9 cellular contexts compared by ENCODE assay signal in the genomic region with DNA sequence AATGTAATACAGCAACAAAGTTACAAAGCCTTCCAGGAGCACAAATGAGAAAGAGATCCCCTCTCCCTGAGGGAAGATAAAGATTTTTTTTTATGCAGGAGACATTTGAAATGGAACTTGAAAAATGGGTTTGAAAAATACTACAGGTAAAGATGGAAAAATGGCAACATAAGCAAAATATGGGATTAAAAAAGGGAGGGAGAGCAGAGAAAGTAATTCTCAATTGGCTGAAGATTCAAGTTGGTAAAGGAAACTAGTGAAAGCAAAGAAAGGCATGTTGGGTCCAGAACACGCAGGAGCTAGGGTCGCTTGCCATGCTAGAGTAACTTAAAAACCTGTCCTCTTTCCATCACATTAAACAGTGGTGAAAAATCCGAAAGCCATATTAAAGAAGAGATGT. TPM values are rescaled to one million over a fixed set of nuclear protein-coding genes. Genes with fewer than 3 reads are reported as not detected.
DNase-seq lines count a peak whose midpoint lies in the region; ATAC-seq, FAIRE-seq and TF ChIP-seq lines count a peak whose summit lies in the region.
"Had no signal": no experiment of that assay in that cellular context is flagged by ENCODE, and none has a peak within 500 bp of the region (broad histone marks: within the 10 kb centered on the region; RNA-seq: fewer than 3 reads in every experiment).

No MANE protein-coding gene starts in this region.

- CTCF ChIA-PET in activated CD8-positive, alpha-beta memory T cell treated with anti-CD3 and anti-CD28 coated beads, Interleukin-2, amount 10 ng/mL, durations not matched to agents 7 days and 5 days (lab: Charles Lee): interaction anchor here (0.7 to 1.9 kb wide), 4 partner anchors 35 to 482 kb away, joined by 3 to 6 read pairs (median 3); no protein-coding TSS in a partner anchor
- CTCF ChIA-PET in PC-3 (lab: Charles Lee): no interaction called here

- no peak for ATAC-seq in activated CD8-positive, alpha-beta memory T cell treated with anti-CD3 and anti-CD28 coated beads, Interleukin-2, amount 10 ng/mL, durations not matched to agents 7 days and 5 days
- no peak for ATAC-seq in PC-3
- ATAC-seq in GM18867 (IDR thresholded peaks at IDR 0.05; ENCODE audit: unreplicated experiment): no peak

- H3K27ac ChIP-seq in PC-3 (ENCODE audit: low read length) (no peak overlapping the region), esophagus squamous epithelium (no peak overlapping the region)

- TF ChIP-seq CTCF in PC-3 (conservative IDR thresholded peaks at IDR 0.05; ENCODE audit: low read depth, low read length): no peak
- no peak for TF ChIP-seq CTCF in epithelial cell of esophagus (IDR thresholded peaks at IDR 0.05; ENCODE audit: insufficient read depth, low read depth, low read length, missing control alignments)
- no peak for TF ChIP-seq CTCF in D721Med (IDR thresholded peaks at IDR 0.05; ENCODE audit: insufficient read depth, missing control alignments)
- TF ChIP-seq CTCF in esophagus squamous epithelium (IDR thresholded peaks at IDR 0.05): no peak

- no peaks in the 10 kb centered on the region for H3K9me3 Mint-ChIP-seq in activated CD8-positive, alpha-beta memory T cell treated with anti-CD3 and anti-CD28 coated beads, Interleukin-2, amount 10 ng/mL, durations not matched to agents 7 days and 5 days (ENCODE audit: low read depth)

- peak overlapping the region; percentile 100 for H3K4me3 Mint-ChIP-seq in activated CD8-positive, alpha-beta memory T cell treated with anti-CD3 and anti-CD28 coated beads, Interleukin-2, amount 10 ng/mL, durations not matched to agents 7 days and 5 days

- H3K36me3 Mint-ChIP-seq in activated CD8-positive, alpha-beta memory T cell treated with anti-CD3 and anti-CD28 coated beads, Interleukin-2, amount 10 ng/mL, durations not matched to agents 7 days and 5 days: peaks cover 17% of the 10 kb centered on the region

- no peaks in the 10 kb centered on the region for H3K27me3 Mint-ChIP-seq in activated CD8-positive, alpha-beta memory T cell treated with anti-CD3 and anti-CD28 coated beads, Interleukin-2, amount 10 ng/mL, durations not matched to agents 7 days and 5 days

- no peak overlapping the region for H3K27ac Mint-ChIP-seq in activated CD8-positive, alpha-beta memory T cell treated with anti-CD3 and anti-CD28 coated beads, Interleukin-2, amount 10 ng/mL, durations not matched to agents 7 days and 5 days

- no peak for DNase-seq in activated CD8-positive, alpha-beta memory T cell treated with anti-CD3 and anti-CD28 coated beads, Interleukin-2, amount 10 ng/mL, durations not matched to agents 7 days and 5 days
- DNase-seq in activated CD8-positive, alpha-beta memory T cell treated with anti-CD3 and anti-CD28 coated beads for 24 hours: no peak
- no peak for DNase-seq in PC-3
- no peak for DNase-seq in epithelial cell of esophagus (ENCODE audit: low read depth)
- DNase-seq in D721Med (ENCODE audit: insufficient read length, low spot score): no peak
- no peak for DNase-seq in esophagus squamous epithelium (lab: John Stamatoyannopoulos, UW)
- DNase-seq: activated CD4-positive, alpha-beta T cell treated with anti-CD3 and anti-CD28 coated beads, Interleukin-2, amount 50 U/mL, for 48 hours had no signal

- no peaks in the 10 kb centered on the region for H3K27me3 ChIP-seq in PC-3 (ENCODE audit: low read length)
- peaks cover 12% of the 10 kb centered on the region for H3K27me3 ChIP-seq in skeletal muscle satellite cell (ENCODE audit: control insufficient read depth, insufficient read depth, low read length)
- H3K27me3 ChIP-seq in esophagus squamous epithelium: no peaks in the 10 kb centered on the region

- H3K9me3 ChIP-seq in PC-3 (ENCODE audit: low read length) (no peaks in the 10 kb centered on the region), skeletal muscle satellite cell (replicated peaks; ENCODE audit: low read length) (no peaks in the 10 kb centered on the region), esophagus squamous epithelium (no peaks in the 10 kb centered on the region)

- peaks cover 34% of the 10 kb centered on the region for H3K4me1 Mint-ChIP-seq in activated CD8-positive, alpha-beta memory T cell treated with anti-CD3 and anti-CD28 coated beads, Interleukin-2, amount 10 ng/mL, durations not matched to agents 7 days and 5 days

- H3F3A ChIP-seq in PC-3 (ENCODE audit: low read length, unreplicated experiment): no peaks in the 10 kb centered on the region

- no peak overlapping the region for H2AFZ ChIP-seq in PC-3 (ENCODE audit: low read length)

- H3K36me3 ChIP-seq in PC-3 (ENCODE audit: low read depth, low read length): peaks cover 19% of the 10 kb centered on the region
- H3K36me3 ChIP-seq in skeletal muscle satellite cell (ENCODE audit: insufficient read depth, low read length): peaks cover 24% of the 10 kb centered on the region
- peaks cover 0 to 41% (median 11%) of the 10 kb centered on the region in 3 donors for H3K36me3 ChIP-seq in esophagus squamous epithelium

- WGBS in esophagus squamous epithelium, 2 donors: 49 to 82% methylated on average over 3 of the region's 3 CpGs

- no peaks in the 10 kb centered on the region for H3K9me2 ChIP-seq in PC-3 (replicated peaks; ENCODE audit: low read length)

- H3K4me2 ChIP-seq in PC-3 (ENCODE audit: low read length) (peak overlapping the region; percentile 85), skeletal muscle satellite cell (ENCODE audit: low read length) (peak overlapping the region; percentile 88)

- H4K20me1 ChIP-seq in PC-3 (ENCODE audit: low read length): no peaks in the 10 kb centered on the region

- H3K4me3 ChIP-seq in PC-3 (ENCODE audit: low read length) (peak overlapping the region; percentile 91), epithelial cell of esophagus (ENCODE audit: low read length) (peak overlapping the region; percentile 86), skeletal muscle satellite cell (ENCODE audit: low read length) (peak overlapping the region; percentile 79), esophagus squamous epithelium (no peak overlapping the region)

- BruUV-seq in PC-3 (replicated peaks; lab: Mats Ljungman, UMichigan): no TSS peak

- H3K9ac ChIP-seq in PC-3 (ENCODE audit: low read length): peak overlapping the region; percentile 94; the same call in 1 of the 2 replicates
- H3K9ac ChIP-seq in skeletal muscle satellite cell (ENCODE audit: low read depth, low read length): peak overlapping the region; percentile 91

- H3K79me2 ChIP-seq in PC-3 (ENCODE audit: low read length): peaks cover 42% of the 10 kb centered on the region

- TF ChIP-seq POLR2A in esophagus squamous epithelium (IDR thresholded peaks at IDR 0.05): no peak

- H3K4me1 ChIP-seq in PC-3 (ENCODE audit: insufficient read depth, low read length): peaks cover 11% of the 10 kb centered on the region
- peaks cover 6% of the 10 kb centered on the region for H3K4me1 ChIP-seq in skeletal muscle satellite cell (ENCODE audit: control insufficient read depth, insufficient read depth, low read length)
- peaks cover 0 to 26% (median 11%) of the 10 kb centered on the region in 3 donors for H3K4me1 ChIP-seq in esophagus squamous epithelium

- intact Hi-C loops in PC-3 (cut with micrococcal nuclease): loop anchor here (2.0 kb wide), 1 partner anchor 103 kb away; the partner anchor contains the start of gene USP28
- intact Hi-C loops in esophagus squamous epithelium (cut with DNase I): no loop called here

- POLR2A ChIA-PET in PC-3 (lab: Charles Lee; ENCODE audit: unreplicated experiment): no interaction called here

- FAIRE-seq in D721Med (lab: Jason Lieb, UNC): no peak

RNA-seq across cellular contexts. Expression of gene ZW10, which starts 1.5 kb away (rescaled TPM):
- 10 to 100 TPM; 17.3 to 20.8 TPM for total RNA-seq in activated CD8-positive, alpha-beta memory T cell treated with anti-CD3 and anti-CD28 coated beads, Interleukin-2, amount 10 ng/mL, durations not matched to agents 7 days and 5 days
- total RNA-seq in PC-3 (2014; rRNA removed) (36.5 and 38.4 TPM in 2 replicates), esophagus squamous epithelium (10 to 100 TPM; 11.3 to 17.1 (median 15.2) TPM)
- 21.0 and 23.4 TPM in 2 replicates for total RNA-seq in skeletal muscle satellite cell (2012; rRNA removed)

RNA-seq across cellular contexts. Expression of gene CLDN25, which starts 7.6 kb away (rescaled TPM):
- not detected for total RNA-seq in activated CD8-positive, alpha-beta memory T cell treated with anti-CD3 and anti-CD28 coated beads, Interleukin-2, amount 10 ng/mL, durations not matched to agents 7 days and 5 days
- total RNA-seq in PC-3 (2014; rRNA removed) (not detected in 2 replicates), esophagus squamous epithelium (not detected)
- total RNA-seq in skeletal muscle satellite cell (2012; rRNA removed): not detected in 2 replicates

Comparison
In these comparisons a context has a peak if more than half of its experiments do, and no peak if none do; other contexts are left out.
1. H3K4me3 ChIP-seq: peak in PC-3 (single experiment), epithelial cell of esophagus (single experiment) and skeletal muscle satellite cell (single experiment); none in esophagus squamous epithelium (0 of 4).